1 cellular context compared by ENCODE assay signal in genomic region chr6:27146706-27147507, GRCh38.
A peak's percentile ranks its signal among the peaks of the same experiment; 100 is the strongest.
TF ChIP-seq lines count a peak whose summit lies in the region.

No MANE protein-coding gene starts in this region.

TF ChIP-seq in WTC11, 78 proteins besides CTCF, POLR2A, EP300 and RAD21 (continued from another document and continues in another):
- no peak for TF ChIP-seq USF2 (CRISPR knock-in tag; IDR thresholded peaks at IDR 0.05)
- peak; percentile 90; the same call in 1 of the 2 replicates for TF ChIP-seq AR (CRISPR knock-in tag; IDR thresholded peaks at IDR 0.05)
- TF ChIP-seq ZNF512 (CRISPR knock-in tag; IDR thresholded peaks at IDR 0.05; ENCODE audit: borderline replicate concordance) = no peak
- TF ChIP-seq GABPB1 (CRISPR knock-in tag; IDR thresholded peaks at IDR 0.05) = no peak
- no peak for TF ChIP-seq HMGA2 (CRISPR knock-in tag; IDR thresholded peaks at IDR 0.05)
- TF ChIP-seq E2F1 (CRISPR knock-in tag; IDR thresholded peaks at IDR 0.05) = peak; percentile 24; the same call in 1 of the 2 replicates
- TF ChIP-seq TEAD4 (CRISPR knock-in tag; IDR thresholded peaks at IDR 0.05) = peak; percentile 78; the same call in 1 of the 2 replicates
- peak; percentile 67; the same call in 1 of the 2 replicates for TF ChIP-seq ZNF281 (CRISPR knock-in tag; IDR thresholded peaks at IDR 0.05)
- peak; percentile 60; the same call in 1 of the 2 replicates for TF ChIP-seq SMAD3 (CRISPR knock-in tag; IDR thresholded peaks at IDR 0.05; ENCODE audit: borderline replicate concordance)
- TF ChIP-seq FOXK1 (CRISPR knock-in tag; IDR thresholded peaks at IDR 0.05) = no peak
- TF ChIP-seq AFF4 (CRISPR knock-in tag; IDR thresholded peaks at IDR 0.05; ENCODE audit: borderline replicate concordance) = peak; percentile 82; the same call in 1 of the 2 replicates
- no peak; the same call in 1 of the 2 replicates for TF ChIP-seq ETV6 (CRISPR knock-in tag; IDR thresholded peaks at IDR 0.05)
- no peak for TF ChIP-seq ZNF121 (CRISPR knock-in tag; IDR thresholded peaks at IDR 0.05)
- TF ChIP-seq RORB (CRISPR knock-in tag; IDR thresholded peaks at IDR 0.05) = peak; percentile 77; the same call in 1 of the 2 replicates
- TF ChIP-seq ARID4B (CRISPR knock-in tag; IDR thresholded peaks at IDR 0.05; ENCODE audit: borderline replicate concordance) = peak; percentile 71; the same call in 1 of the 2 replicates
- peak; percentile 79; the same call in 1 of the 2 replicates for TF ChIP-seq ZNF425 (CRISPR knock-in tag; conservative IDR thresholded peaks at IDR 0.05)
- TF ChIP-seq ZBTB43 (CRISPR knock-in tag; IDR thresholded peaks at IDR 0.05) = peak; percentile 78; the same call in 1 of the 2 replicates
- TF ChIP-seq E2F5 (CRISPR knock-in tag; IDR thresholded peaks at IDR 0.05) = peak; percentile 64; the same call in 1 of the 2 replicates
- TF ChIP-seq TEAD1 (CRISPR knock-in tag; IDR thresholded peaks at IDR 0.05) = peak; percentile 85
- TF ChIP-seq FOXP1 (CRISPR knock-in tag; IDR thresholded peaks at IDR 0.05; ENCODE audit: borderline replicate concordance) = peak; percentile 86
- 0 out of 2 replicates have a peak, but pooled peaks have one; percentile 10 for TF ChIP-seq ZNF317 (CRISPR knock-in tag; IDR thresholded peaks at IDR 0.05; ENCODE audit: borderline replicate concordance, low read depth)
